ENCODE assay signal across 20 cellular contexts in the genomic region with DNA sequence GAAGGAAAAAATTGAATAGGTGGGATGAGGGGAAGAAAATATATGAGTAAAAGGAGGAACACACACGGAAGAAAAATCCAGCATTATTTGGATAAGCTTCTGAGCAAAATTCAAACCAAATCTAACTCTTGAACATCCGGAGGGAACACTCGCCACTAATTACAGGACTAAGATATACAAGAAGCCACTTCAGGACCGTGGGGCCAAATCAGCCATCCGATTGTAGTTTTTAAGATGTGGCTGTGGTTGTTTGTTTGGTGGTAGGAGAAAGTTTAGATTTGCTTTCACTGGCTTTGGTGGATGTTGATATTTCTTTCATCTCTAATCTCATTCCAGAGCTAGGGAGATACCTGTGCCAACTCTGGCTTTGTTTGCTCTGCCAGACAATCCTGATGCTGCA. TPM values are rescaled to one million over a fixed set of nuclear protein-coding genes. Genes with fewer than 3 reads are reported as not detected.
DNase-seq lines count a peak whose midpoint lies in the region; TF ChIP-seq lines count a peak whose summit lies in the region.
"Had no signal": no experiment of that assay in that cellular context is flagged by ENCODE, and none has a peak within 500 bp of the region (broad histone marks: within the 10 kb centered on the region; RNA-seq: fewer than 3 reads in every experiment).

No MANE protein-coding gene starts in this region.

- no peaks in the 10 kb centered on the region for H3K9me2 ChIP-seq in GM23248 (ENCODE audit: insufficient read depth)

- no peaks in the 10 kb centered on the region for H3K27me3 Mint-ChIP-seq in Calu3 (ENCODE audit: unreplicated experiment)

- no peak for TF ChIP-seq POLR2A in uterus (IDR thresholded peaks at IDR 0.05)

- in situ Hi-C loops in GM23248 (cut with MboI): no loop called here

- H3K4me1 Mint-ChIP-seq in Calu3 (ENCODE audit: low read depth, unreplicated experiment): no peaks in the 10 kb centered on the region
- H3K4me1 Mint-ChIP-seq: CD14-positive monocyte; CD4-positive, alpha-beta memory T cell had no signal

- H3K4me2 ChIP-seq in GM23248 (ENCODE audit: unreplicated experiment) (no peak overlapping the region), osteoblast (ENCODE audit: insufficient read depth, low read length) (peak overlapping the region; percentile 37)
- H3K4me2 ChIP-seq: A549, BLaER1, GM23338 had no signal

- no peak overlapping the region for H3K9ac ChIP-seq in GM23248
- H3K9ac ChIP-seq: BLaER1 had no signal

- CTCF ChIA-PET in Calu3 (lab: Charles Lee): no interaction called here

- H3K4me1 ChIP-seq in GM23248 (ENCODE audit: insufficient read depth) (peaks cover 5% of the 10 kb centered on the region; the same call in 1 of the 2 replicates), osteoblast (ENCODE audit: insufficient read depth, low read length) (no peaks in the 10 kb centered on the region), uterus (no peaks in the 10 kb centered on the region)
- H3K4me1 ChIP-seq: A549, BLaER1 had no signal

- intact Hi-C loops in uterus (cut with DNase I; ENCODE audit: low total_unique reads): no loop called here
- intact Hi-C loops in Calu3 (cut with micrococcal nuclease; ENCODE audit: unreplicated experiment): no loop called here

- H2AFZ ChIP-seq in GM23248 (0 out of 2 replicates have a peak overlapping the region, but pooled peaks have one; percentile 15), osteoblast (ENCODE audit: low read length) (peak overlapping the region; percentile 76)
- H2AFZ ChIP-seq: GM23338 had no signal

- H3K36me3 Mint-ChIP-seq in Calu3 (ENCODE audit: insufficient read depth, unreplicated experiment): no peaks in the 10 kb centered on the region
- H3K36me3 Mint-ChIP-seq: CD14-positive monocyte; CD4-positive, alpha-beta memory T cell had no signal

- TF ChIP-seq CTCF in VCaP (conservative IDR thresholded peaks at IDR 0.05) (no peak), osteoblast (IDR thresholded peaks at IDR 0.05; ENCODE audit: extremely low read depth, low read depth, low read length) (no peak), uterus (IDR thresholded peaks at IDR 0.05) (no peak), Calu3 (IDR thresholded peaks at IDR 0.05; ENCODE audit: unreplicated experiment) (no peak)

- H3K4me3 Mint-ChIP-seq in Calu3 (ENCODE audit: low read depth, unreplicated experiment): no peak overlapping the region
- H3K4me3 Mint-ChIP-seq: CD14-positive monocyte; CD4-positive, alpha-beta memory T cell; GM23338 had no signal

- H3K27ac ChIP-seq in GM23248 (no peak overlapping the region), VCaP (peak overlapping the region; percentile 58), osteoblast (ENCODE audit: low read depth, low read length) (no peak overlapping the region), uterus (peak overlapping the region; percentile 17 to 29)
- H3K27ac ChIP-seq: 22Rv1, A549, BLaER1 had no signal

- BruUV-seq in Calu3 (replicated peaks; lab: Mats Ljungman, UMichigan): no TSS peak

- H3K9me3 ChIP-seq in GM23248 (ENCODE audit: low read depth) (no peaks in the 10 kb centered on the region), osteoblast (ENCODE audit: low read depth, low read length) (no peaks in the 10 kb centered on the region), uterus (no peaks in the 10 kb centered on the region)
- H3K9me3 ChIP-seq: A549, BLaER1 had no signal

- DNase-seq in GM23248: no peak
- DNase-seq in osteoblast (ENCODE audit: insufficient read length, low spot score, missing footprints): peak; percentile 17
- DNase-seq in uterus: no peak
- DNase-seq in NCI-H1694 (lab: John Stamatoyannopoulos, UW): no peak
- no peak for DNase-seq in hepatic stellate cell (ENCODE audit: low spot score)
- no peak for DNase-seq in Calu3
- DNase-seq: CD4-positive, alpha-beta memory T cell; DMS53; DND-41; EL; H7; IMR-90 had no signal

- H3K27me3 ChIP-seq in GM23248 (replicated peaks; ENCODE audit: insufficient read depth) (no peaks in the 10 kb centered on the region), osteoblast (ENCODE audit: insufficient read depth, low read length) (no peaks in the 10 kb centered on the region), uterus (no peaks in the 10 kb centered on the region)
- H3K27me3 ChIP-seq: BLaER1 had no signal

- peaks cover 10% of the 10 kb centered on the region; the same call in 1 of the 2 replicates for H3F3A ChIP-seq in GM23248 (ENCODE audit: insufficient read depth)

- no peak overlapping the region for H3K27ac Mint-ChIP-seq in Calu3 (ENCODE audit: unreplicated experiment)
- H3K27ac Mint-ChIP-seq: CD14-positive monocyte; CD4-positive, alpha-beta memory T cell; GM23338 had no signal

- H3K36me3 ChIP-seq in GM23248 (ENCODE audit: low read depth): no peaks in the 10 kb centered on the region
- no peaks in the 10 kb centered on the region for H3K36me3 ChIP-seq in osteoblast (ENCODE audit: insufficient read depth, low read length)
- no peaks in the 10 kb centered on the region for H3K36me3 ChIP-seq in uterus
- H3K36me3 ChIP-seq: BLaER1 had no signal

- H3K79me2 ChIP-seq in GM23248 (ENCODE audit: insufficient read depth): no peaks in the 10 kb centered on the region
- no peaks in the 10 kb centered on the region for H3K79me2 ChIP-seq in osteoblast (ENCODE audit: insufficient read depth, low read length)

- H4K20me1 ChIP-seq in GM23248 (ENCODE audit: insufficient read depth): no peaks in the 10 kb centered on the region
- no peaks in the 10 kb centered on the region for H4K20me1 ChIP-seq in osteoblast (ENCODE audit: insufficient read depth, low read length)
- H4K20me1 ChIP-seq: BLaER1 had no signal

- 28 to 33% methylated on average over 5 of the region's 5 CpGs for WGBS in GM23248 (ENCODE audit: low coverage in 1 of 2, low lambda C conversion rate in 2 of 2, missing lambda C conversion rate in 2 of 2), 2 experiments

- H3K9me3 Mint-ChIP-seq in Calu3 (ENCODE audit: low read depth, unreplicated experiment): peaks cover 10% of the 10 kb centered on the region
- H3K9me3 Mint-ChIP-seq: GM23338 had no signal

- H3K4me3 ChIP-seq in GM23248 (no peak overlapping the region), osteoblast (ENCODE audit: insufficient read depth, low read length) (no peak overlapping the region), uterus (no peak overlapping the region)
- H3K4me3 ChIP-seq: A549, BLaER1, GM12878, GM23338, K562 had no signal

RNA-seq across cellular contexts. Expression of a gene that starts 43.7 kb away (rescaled TPM):
- total RNA-seq in GM23248 (2014; rRNA removed; shearing (Covaris generic)): 165 and 166 TPM in 2 replicates
- 211 and 214 TPM in 2 replicates for polyA plus RNA-seq in GM23248 (2016; fragmentation: Nextera tagmentation; extraction: Ambion mirVana)
- total RNA-seq in osteoblast (182 and 243 TPM in 2 replicates), uterus (100 to 1,000 TPM in 3 of 4 donors, 10 to 100 TPM in 1; 96.8 to 210 (median 164) TPM), Calu3 (2022) (3.5 and 4.1 TPM in 2 replicates)
- total RNA-seq: CD4-positive, alpha-beta memory T cell had no signal
- polyA plus RNA-seq: CD14-positive monocyte had no signal

Comparison
In these comparisons a context has a peak if more than half of its experiments do, and no peak if none do; other contexts are left out.
1. H3K27ac ChIP-seq: peak in VCaP (single experiment) and uterus (2 of 2); none in GM23248 (single experiment) and osteoblast (single experiment).
2. RNA of a gene that starts 43.7 kb away (total RNA-seq): 182 to 243 TPM in osteoblast, 96.8 to 210 TPM in uterus and 165 to 166 TPM in GM23248; 3.5 to 4.1 TPM in Calu3; every median in the first group is over 10 times any median in the second.